In genomic region chr21:25343774-25344545, GRCh38 we compare ENCODE assay signal across 1 cellular context.
TF ChIP-seq lines count a peak whose summit lies in the region.

No MANE protein-coding gene starts in this region.

TF ChIP-seq in SK-N-SH, 30 proteins besides CTCF, POLR2A, EP300 and RAD21 (continued from another document):
- TF ChIP-seq RXRA (IDR thresholded peaks at IDR 0.05; ENCODE audit: borderline replicate concordance, low read depth), result no peak
- TF ChIP-seq ZBTB33 (IDR thresholded peaks at IDR 0.05; ENCODE audit: borderline replicate concordance, low read depth), result no peak
- no peak for TF ChIP-seq MXI1 (IDR thresholded peaks at IDR 0.05; ENCODE audit: low read depth, low read length)
- TF ChIP-seq CHD2 (IDR thresholded peaks at IDR 0.05; ENCODE audit: low read length, partially characterized antibody), result no peak
- TF ChIP-seq FOXJ3 (CRISPR knock-in tag; IDR thresholded peaks at IDR 0.05), result no peak
